ENCODE assay signal across 8 cellular contexts in genomic region chr14:69610020-69610858, GRCh38. TPM values are rescaled to one million over a fixed set of nuclear protein-coding genes. Genes with fewer than 3 reads are reported as not detected.
A peak's percentile ranks its signal among the peaks of the same experiment; 100 is the strongest.
DNase-seq lines count a peak whose midpoint lies in the region; ATAC-seq and TF ChIP-seq lines count a peak whose summit lies in the region.

No MANE protein-coding gene starts in this region.

- no peak for TF ChIP-seq CTCF in body of pancreas (IDR thresholded peaks at IDR 0.05)
- TF ChIP-seq CTCF in lower lobe of right lung (IDR thresholded peaks at IDR 0.05): no peak
- no peak for TF ChIP-seq CTCF in upper lobe of left lung (IDR thresholded peaks at IDR 0.05)

- peaks cover 12% of the 10 kb centered on the region for H3K36me3 Mint-ChIP-seq in activated naive CD4-positive, alpha-beta T cell treated with anti-CD3 and anti-CD28 coated beads, Interleukin-2, amount 10 ng/mL, durations not matched to agents 7 days and 5 days

- no peaks in the 10 kb centered on the region for H3K9me3 ChIP-seq in body of pancreas
- H3K9me3 ChIP-seq in lower lobe of right lung: no peaks in the 10 kb centered on the region
- no peaks in the 10 kb centered on the region for H3K9me3 ChIP-seq in upper lobe of left lung

- H3K27me3 Mint-ChIP-seq in activated naive CD4-positive, alpha-beta T cell treated with anti-CD3 and anti-CD28 coated beads, Interleukin-2, amount 10 ng/mL, durations not matched to agents 7 days and 5 days: no peaks in the 10 kb centered on the region

- peak overlapping the region; percentile 95 for H3K27ac Mint-ChIP-seq in activated naive CD4-positive, alpha-beta T cell treated with anti-CD3 and anti-CD28 coated beads, Interleukin-2, amount 10 ng/mL, durations not matched to agents 7 days and 5 days

- peaks cover 49% of the 10 kb centered on the region for H3K4me1 ChIP-seq in body of pancreas
- H3K4me1 ChIP-seq in lower lobe of right lung: peaks cover 48% of the 10 kb centered on the region
- H3K4me1 ChIP-seq in upper lobe of left lung: peaks cover 30 to 54% (median 44%) of the 10 kb centered on the region in 4 donors

- 36 to 55% methylated on average over 8 of the region's 8 CpGs for WGBS in body of pancreas, 2 donors
- WGBS in upper lobe of left lung, 2 donors: 61 to 70% methylated on average over 8 of the region's 8 CpGs

- H3K27me3 ChIP-seq in body of pancreas (no peaks in the 10 kb centered on the region), lower lobe of right lung (ENCODE audit: low read depth) (no peaks in the 10 kb centered on the region), upper lobe of left lung (no peaks in the 10 kb centered on the region)

- intact Hi-C loops in body of pancreas (cut with DNase I) (loop anchor here (10.0 kb wide), 1 partner anchor 55 kb away; no protein-coding TSS in a partner anchor), lower lobe of right lung (cut with DNase I) (no loop called here)

- CTCF ChIA-PET in activated naive CD4-positive, alpha-beta T cell treated with anti-CD3 and anti-CD28 coated beads, Interleukin-2, amount 10 ng/mL, durations not matched to agents 7 days and 5 days (lab: Charles Lee): interaction anchor here (1.1 kb wide), 2 partner anchors 15 to 117 kb away, joined by 3 read pairs; no protein-coding TSS in a partner anchor

- DNase-seq in activated naive CD4-positive, alpha-beta T cell treated with anti-CD3 and anti-CD28 coated beads, Interleukin-2, amount 10 ng/mL, durations not matched to agents 7 days and 5 days: peak; percentile 28
- DNase-seq in activated naive CD4-positive, alpha-beta T cell treated with Interleukin-2 at 50 U/mL for 16 hours: no peak
- no peak for DNase-seq in body of pancreas
- DNase-seq in lower lobe of right lung: no peak
- no peak for DNase-seq in upper lobe of left lung
- DNase-seq in mesenteric fat pad (ENCODE audit: low spot score): no peak
- no peak for DNase-seq in HUDEP-2 (lab: John Stamatoyannopoulos, UW; ENCODE audit: unreplicated experiment in 76 of 76)

- H3K36me3 ChIP-seq in body of pancreas (replicated peaks in 1 of 2; ENCODE audit: insufficient read depth in 1 of 2, low read depth in 2 of 2) (no peaks in the 10 kb centered on the region), lower lobe of right lung (no peaks in the 10 kb centered on the region), upper lobe of left lung (no peaks in the 10 kb centered on the region)

- H3K4me3 Mint-ChIP-seq in activated naive CD4-positive, alpha-beta T cell treated with anti-CD3 and anti-CD28 coated beads, Interleukin-2, amount 10 ng/mL, durations not matched to agents 7 days and 5 days: peak overlapping the region; percentile 83

- H3K9me3 Mint-ChIP-seq in activated naive CD4-positive, alpha-beta T cell treated with anti-CD3 and anti-CD28 coated beads, Interleukin-2, amount 10 ng/mL, durations not matched to agents 7 days and 5 days: no peaks in the 10 kb centered on the region

- TF ChIP-seq POLR2A in body of pancreas (IDR thresholded peaks at IDR 0.05) (no peak), upper lobe of left lung (IDR thresholded peaks at IDR 0.05) (no peak)

- H3K4me1 Mint-ChIP-seq in activated naive CD4-positive, alpha-beta T cell treated with anti-CD3 and anti-CD28 coated beads, Interleukin-2, amount 10 ng/mL, durations not matched to agents 7 days and 5 days: peaks cover 52% of the 10 kb centered on the region

- ATAC-seq in body of pancreas (no peak), lower lobe of right lung (no peak), upper lobe of left lung (ENCODE audit: low FRiP score in 2 of 2) (no peak), HG02885 (IDR thresholded peaks at IDR 0.05; ENCODE audit: poor library complexity, unreplicated experiment) (no peak)

- H3K4me3 ChIP-seq in body of pancreas (no peak overlapping the region), lower lobe of right lung (peak overlapping the region; percentile 80), upper lobe of left lung (peak overlapping the region in 3 of 4 donors; percentile 84 to 89 (median 86))

- TF ChIP-seq EP300 in upper lobe of left lung (IDR thresholded peaks at IDR 0.05): no peak

- H3K27ac ChIP-seq in body of pancreas: peak overlapping the region; percentile 68 to 99 (median 92)
- H3K27ac ChIP-seq in lower lobe of right lung: peak overlapping the region; percentile 93
- peak overlapping the region; percentile 85 to 99 (median 98) for H3K27ac ChIP-seq in upper lobe of left lung

RNA-seq across cellular contexts. Expression of gene SUSD6, which starts 1.2 kb away (rescaled TPM):
- total RNA-seq in body of pancreas (10 to 100 TPM; 24.6 to 25.1 TPM), lower lobe of right lung (80.1 TPM), upper lobe of left lung (10 to 100 TPM; 63.4 to 90.4 (median 81.6) TPM), mesenteric fat pad (48.0 TPM)

RNA-seq across cellular contexts. Expression of gene CCDC177, which starts 35.6 kb away (rescaled TPM):
- total RNA-seq in body of pancreas (not detected), lower lobe of right lung (not detected), upper lobe of left lung (not detected), mesenteric fat pad (not detected)

Comparison
In these comparisons a context has a peak if more than half of its experiments do, and no peak if none do; other contexts are left out.
1. H3K4me3 ChIP-seq: peak in lower lobe of right lung (single experiment) and upper lobe of left lung (3 of 4); none in body of pancreas (0 of 2).
2. Peak in every context shown above with its lines, with median percentiles within 50 percentile points of each other: H3K27ac ChIP-seq.